Comparison of ENCODE assay signal across 8 cellular contexts in the genomic region with DNA sequence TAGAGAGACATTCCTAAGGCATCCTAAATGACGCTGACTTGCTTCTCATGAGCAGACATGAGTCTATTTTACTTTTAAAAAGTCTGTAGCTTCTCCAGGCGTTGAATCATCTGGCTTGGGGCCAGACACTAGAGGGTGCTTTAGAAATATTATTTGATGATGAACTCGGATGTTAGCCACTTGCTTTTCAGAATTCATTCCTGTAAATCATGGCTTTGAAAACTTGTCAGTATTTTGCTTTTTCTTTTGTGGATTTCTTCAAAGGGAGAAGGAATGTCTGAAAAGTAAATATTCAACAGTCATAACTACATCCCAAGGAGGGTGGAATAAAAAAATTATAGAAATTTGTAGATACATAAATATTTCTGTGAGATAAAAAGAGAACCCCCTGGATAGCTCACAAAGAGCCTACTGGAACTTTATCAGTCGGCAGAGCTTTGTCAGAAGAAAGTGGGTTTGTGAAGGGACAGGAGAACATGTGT.
DNase-seq lines count a peak whose midpoint lies in the region; ATAC-seq and TF ChIP-seq lines count a peak whose summit lies in the region.

No MANE protein-coding gene starts in this region.

- no peak overlapping the region for H3K27ac Mint-ChIP-seq in GM23338

- WGBS in testis, 2 donors, result 28 to 36% methylated on average over 4 of the region's 4 CpGs

- peak overlapping the region in 1 of 2 donors; percentile 73 for H3K27ac ChIP-seq in right atrium auricular region
- H3K27ac ChIP-seq in testis, result no peak overlapping the region
- H3K27ac ChIP-seq in GM23338 (ENCODE audit: low read depth), result no peak overlapping the region

- H4K20me1 ChIP-seq in GM23338 (replicated peaks; ENCODE audit: insufficient read depth), result no peaks in the 10 kb centered on the region

- H3K4me3 ChIP-seq in Jurkat, Clone E6-1 (ENCODE audit: low read length), result no peak overlapping the region
- H3K4me3 ChIP-seq in right atrium auricular region (no peak overlapping the region), testis (no peak overlapping the region), GM23338 (no peak overlapping the region)

- no peaks in the 10 kb centered on the region for H3K9me2 ChIP-seq in GM23338 (ENCODE audit: insufficient read depth)

- no peak overlapping the region for H2AFZ ChIP-seq in GM23338

- H3K27me3 ChIP-seq in right atrium auricular region (no peaks in the 10 kb centered on the region), testis (no peaks in the 10 kb centered on the region), GM23338 (ENCODE audit: insufficient read depth) (no peaks in the 10 kb centered on the region)

- no peak for TF ChIP-seq POLR2A in testis (IDR thresholded peaks at IDR 0.05)

- no peaks in the 10 kb centered on the region for H3K27me3 Mint-ChIP-seq in GM23338 (ENCODE audit: insufficient read depth, low read depth, poor library complexity)

- peaks cover 19% of the 10 kb centered on the region; the same call in 2 of the 3 replicates for H3K4me1 Mint-ChIP-seq in GM23338

- H3K4me3 Mint-ChIP-seq in GM23338, result no peak overlapping the region

- CTCF ChIA-PET in HEK293T (lab: Yijun Ruan, JAX), result no interaction called here

- no peaks in the 10 kb centered on the region for H3F3A ChIP-seq in GM23338 (replicated peaks; ENCODE audit: low read depth)

- H3K79me2 ChIP-seq in GM23338 (replicated peaks; ENCODE audit: insufficient read depth), result no peaks in the 10 kb centered on the region

- H3K9me3 ChIP-seq in right atrium auricular region (no peaks in the 10 kb centered on the region), testis (no peaks in the 10 kb centered on the region)

- intact Hi-C loops in testis (cut with DNase I; ENCODE audit: low total_unique reads), result loop anchor here (10.0 kb wide), 1 partner anchor 367 kb away; the partner anchor contains the start of gene OSR1

- no peak overlapping the region for H3K4me2 ChIP-seq in GM23338

- TF ChIP-seq CTCF in right atrium auricular region (IDR thresholded peaks at IDR 0.05), result peak in 1 of 2 donors; percentile 54
- peak in 1 of 3 experiments; percentile 22 for TF ChIP-seq CTCF in testis (IDR thresholded peaks at IDR 0.05)
- TF ChIP-seq CTCF in GM23338 (conservative IDR thresholded peaks at IDR 0.05; ENCODE audit: low read depth in 2 of 2), result peak in 1 of 2 experiments; percentile 38; a peak in 2 of 4 replicates

- POLR2A ChIA-PET in HEK293T (lab: Yijun Ruan, JAX), result no interaction called here

- H3K36me3 ChIP-seq in right atrium auricular region (no peaks in the 10 kb centered on the region), testis (ENCODE audit: low read depth, missing control alignments) (no peaks in the 10 kb centered on the region), GM23338 (ENCODE audit: insufficient read depth) (no peaks in the 10 kb centered on the region)

- no peaks in the 10 kb centered on the region for H3K36me3 Mint-ChIP-seq in GM23338 (ENCODE audit: low read depth)

- peaks cover 0 to 22% of the 10 kb centered on the region in 2 donors for H3K4me1 ChIP-seq in right atrium auricular region
- peaks cover 26% of the 10 kb centered on the region for H3K4me1 ChIP-seq in testis
- H3K4me1 ChIP-seq in GM23338 (ENCODE audit: insufficient read depth), result peaks cover 9% of the 10 kb centered on the region

- peak; percentile 3 for DNase-seq in Jurkat, Clone E6-1 (ENCODE audit: low read depth, low spot score)
- peak; percentile 72 to 87 for DNase-seq in SW 1271 (lab: John Stamatoyannopoulos, UW)
- DNase-seq in right atrium auricular region (ENCODE audit: low spot score), result peak; percentile 90
- DNase-seq in testis, result peak; percentile 91
- no peak for DNase-seq in GM23338 (ENCODE audit: low spot score)
- DNase-seq in activated gamma-delta T cell (lab: John Stamatoyannopoulos, UW), result no peak
- DNase-seq in HEK293T (ENCODE audit: extremely low spot score), result no peak

- ATAC-seq in GM21528 (IDR thresholded peaks at IDR 0.05; ENCODE audit: low FRiP score, unreplicated experiment), result no peak
- ATAC-seq in GM23338, result no peak

- no peaks in the 10 kb centered on the region for H3K9me3 Mint-ChIP-seq in GM23338

TF ChIP-seq in GM23338, 12 proteins besides CTCF, POLR2A, EP300 and RAD21 (continues in another document):
- TF ChIP-seq ZNF114 (CRISPR knock-in tag; IDR thresholded peaks at IDR 0.05), result no peak
- no peak for TF ChIP-seq EZH2phosphoT487 (IDR thresholded peaks at IDR 0.05; ENCODE audit: unreplicated experiment)

TF ChIP-seq in HEK293T, 16 proteins besides CTCF, POLR2A, EP300 and RAD21:
- no peak for TF ChIP-seq HDGF (IDR thresholded peaks at IDR 0.05; ENCODE audit: borderline replicate concordance)
- TF ChIP-seq ARNT (IDR thresholded peaks at IDR 0.05), result no peak
- TF ChIP-seq FOXA1 (IDR thresholded peaks at IDR 0.05), result no peak
- no peak for TF ChIP-seq ELF4 (IDR thresholded peaks at IDR 0.05)
- TF ChIP-seq BHLHE40 (IDR thresholded peaks at IDR 0.05; ENCODE audit: borderline replicate concordance), result no peak
- no peak for TF ChIP-seq LEF1 (IDR thresholded peaks at IDR 0.05; ENCODE audit: borderline replicate concordance)
- no peak for TF ChIP-seq FOXM1 (IDR thresholded peaks at IDR 0.05; ENCODE audit: borderline replicate concordance)
- TF ChIP-seq NFRKB (IDR thresholded peaks at IDR 0.05), result no peak
- no peak for TF ChIP-seq CTBP1 (IDR thresholded peaks at IDR 0.05; ENCODE audit: borderline replicate concordance)
- TF ChIP-seq ZNF384 (IDR thresholded peaks at IDR 0.05), result no peak
- no peak for TF ChIP-seq TARDBP (IDR thresholded peaks at IDR 0.05)
- no peak for TF ChIP-seq SP1 (IDR thresholded peaks at IDR 0.05)
- TF ChIP-seq, protein P1, sequence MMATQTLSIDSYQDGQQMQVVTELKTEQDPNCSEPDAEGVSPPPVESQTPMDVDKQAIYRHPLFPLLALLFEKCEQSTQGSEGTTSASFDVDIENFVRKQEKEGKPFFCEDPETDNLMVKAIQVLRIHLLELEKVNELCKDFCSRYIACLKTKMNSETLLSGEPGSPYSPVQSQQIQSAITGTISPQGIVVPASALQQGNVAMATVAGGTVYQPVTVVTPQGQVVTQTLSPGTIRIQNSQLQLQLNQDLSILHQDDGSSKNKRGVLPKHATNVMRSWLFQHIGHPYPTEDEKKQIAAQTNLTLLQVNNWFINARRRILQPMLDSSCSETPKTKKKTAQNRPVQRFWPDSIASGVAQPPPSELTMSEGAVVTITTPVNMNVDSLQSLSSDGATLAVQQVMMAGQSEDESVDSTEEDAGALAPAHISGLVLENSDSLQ (IDR thresholded peaks at IDR 0.05), result no peak
- no peak for TF ChIP-seq SUZ12 (IDR thresholded peaks at IDR 0.05)
- TF ChIP-seq L3MBTL2 (conservative IDR thresholded peaks at IDR 0.05), result no peak
- no peak for TF ChIP-seq FOXK2 (IDR thresholded peaks at IDR 0.05)

Comparison
In these comparisons a context has a peak if more than half of its experiments do, and no peak if none do; other contexts are left out.
1. DNase-seq: peak in Jurkat, Clone E6-1 (single experiment), SW 1271 (2 of 2), right atrium auricular region (single experiment) and testis (single experiment); none in GM23338 (single experiment), activated gamma-delta T cell (single experiment) and HEK293T (single experiment).